1 cellular context compared by ENCODE assay signal in genomic region chr9:37415011-37415719, GRCh38.
TF ChIP-seq lines count a peak whose summit lies in the region.

No MANE protein-coding gene starts in this region.

TF ChIP-seq in HepG2, 621 proteins besides CTCF, POLR2A, EP300 and RAD21 (continued from another document and continues in another):
- peak; percentile 65 for TF ChIP-seq ZMYM3 (CRISPR knock-in tag; IDR thresholded peaks at IDR 0.05)
- no peak for TF ChIP-seq TFDP2 (CRISPR knock-in tag; IDR thresholded peaks at IDR 0.05)
- no peak for TF ChIP-seq FOXK1 (CRISPR knock-in tag; IDR thresholded peaks at IDR 0.05; ENCODE audit: borderline replicate concordance, low read depth)
- no peak for TF ChIP-seq ZNF234 (CRISPR knock-in tag; conservative IDR thresholded peaks at IDR 0.05)
- no peak for TF ChIP-seq BORCS8-MEF2B (CRISPR knock-in tag; IDR thresholded peaks at IDR 0.05)
- no peak for TF ChIP-seq IRF9 (CRISPR knock-in tag; IDR thresholded peaks at IDR 0.05; ENCODE audit: borderline replicate concordance)
- TF ChIP-seq PHF20 (CRISPR knock-in tag; IDR thresholded peaks at IDR 0.05) = no peak
- no peak for TF ChIP-seq ZNF441 (CRISPR knock-in tag; IDR thresholded peaks at IDR 0.05; ENCODE audit: borderline replicate concordance)
- TF ChIP-seq ZNF850 (CRISPR knock-in tag; conservative IDR thresholded peaks at IDR 0.05) = no peak
- TF ChIP-seq RERE (CRISPR knock-in tag; IDR thresholded peaks at IDR 0.05; ENCODE audit: low read depth) = no peak
- no peak for TF ChIP-seq KLF11 (CRISPR knock-in tag; IDR thresholded peaks at IDR 0.05)
- TF ChIP-seq GTF2F1 (IDR thresholded peaks at IDR 0.05; ENCODE audit: low read length) = no peak
- no peak; the same call in 1 of the 2 replicates for TF ChIP-seq MXD3 (CRISPR knock-in tag; IDR thresholded peaks at IDR 0.05)
- TF ChIP-seq TEAD2 (CRISPR knock-in tag; IDR thresholded peaks at IDR 0.05) = no peak
- TF ChIP-seq ZNF264 (CRISPR knock-in tag; IDR thresholded peaks at IDR 0.05) = no peak
- no peak for TF ChIP-seq ZNF749 (CRISPR knock-in tag; IDR thresholded peaks at IDR 0.05; ENCODE audit: borderline replicate concordance)
- no peak for TF ChIP-seq ZNF343 (CRISPR knock-in tag; IDR thresholded peaks at IDR 0.05)
- TF ChIP-seq CCDC6 (CRISPR knock-in tag; IDR thresholded peaks at IDR 0.05) = 0 out of 2 replicates have a peak, but pooled peaks have one; percentile 51
- no peak for TF ChIP-seq ZBTB25 (CRISPR knock-in tag; IDR thresholded peaks at IDR 0.05)
- no peak for TF ChIP-seq ZNF713 (CRISPR knock-in tag; IDR thresholded peaks at IDR 0.05)
- no peak for TF ChIP-seq TOE1 (CRISPR knock-in tag; IDR thresholded peaks at IDR 0.05)
- no peak for TF ChIP-seq ZNF570 (CRISPR knock-in tag; IDR thresholded peaks at IDR 0.05; ENCODE audit: borderline replicate concordance)
- TF ChIP-seq XRCC5 (optimal IDR thresholded peaks at IDR 0.05; ENCODE audit: low read length) = no peak
- TF ChIP-seq KIAA2018 (CRISPR knock-in tag; IDR thresholded peaks at IDR 0.05; ENCODE audit: borderline replicate concordance) = no peak
- TF ChIP-seq SCMH1 (CRISPR knock-in tag; IDR thresholded peaks at IDR 0.05; ENCODE audit: borderline replicate concordance) = no peak
- no peak for TF ChIP-seq ZNF563 (CRISPR knock-in tag; IDR thresholded peaks at IDR 0.05)
- TF ChIP-seq YEATS2 (CRISPR knock-in tag; IDR thresholded peaks at IDR 0.05; ENCODE audit: borderline replicate concordance) = no peak
- no peak; the same call in 1 of the 2 replicates for TF ChIP-seq PATZ1 (CRISPR knock-in tag; IDR thresholded peaks at IDR 0.05)
- TF ChIP-seq ZNF598 (CRISPR knock-in tag; IDR thresholded peaks at IDR 0.05; ENCODE audit: borderline replicate concordance) = peak; percentile 51; the same call in 1 of the 2 replicates
- TF ChIP-seq THAP8 (CRISPR knock-in tag; IDR thresholded peaks at IDR 0.05; ENCODE audit: borderline replicate concordance) = no peak
- TF ChIP-seq ATF1 (CRISPR knock-in tag; IDR thresholded peaks at IDR 0.05) = no peak
- TF ChIP-seq ZNF501 (CRISPR knock-in tag; IDR thresholded peaks at IDR 0.05) = no peak
- peak; percentile 42 for TF ChIP-seq ZNF124 (CRISPR knock-in tag; IDR thresholded peaks at IDR 0.05)
- peak; percentile 74; the same call in 1 of the 2 replicates for TF ChIP-seq ZNF792 (CRISPR knock-in tag; IDR thresholded peaks at IDR 0.05)
- TF ChIP-seq NAIF1 (CRISPR knock-in tag; IDR thresholded peaks at IDR 0.05; ENCODE audit: borderline replicate concordance) = no peak
- TF ChIP-seq ZUFSP (CRISPR knock-in tag; IDR thresholded peaks at IDR 0.05; ENCODE audit: borderline replicate concordance) = no peak
- TF ChIP-seq TAF15 (IDR thresholded peaks at IDR 0.05; ENCODE audit: low read depth, low read length, poor library complexity, severe bottlenecking) = no peak
- TF ChIP-seq ATRX (CRISPR knock-in tag; IDR thresholded peaks at IDR 0.05; ENCODE audit: borderline replicate concordance) = no peak
- TF ChIP-seq ZFYVE20 (CRISPR knock-in tag; IDR thresholded peaks at IDR 0.05; ENCODE audit: borderline replicate concordance, low read depth) = no peak
- TF ChIP-seq SSRP1 (CRISPR knock-in tag; IDR thresholded peaks at IDR 0.05) = no peak
- no peak for TF ChIP-seq ZNF652 (CRISPR knock-in tag; IDR thresholded peaks at IDR 0.05; ENCODE audit: borderline replicate concordance, low read depth)
